In the genomic region with DNA sequence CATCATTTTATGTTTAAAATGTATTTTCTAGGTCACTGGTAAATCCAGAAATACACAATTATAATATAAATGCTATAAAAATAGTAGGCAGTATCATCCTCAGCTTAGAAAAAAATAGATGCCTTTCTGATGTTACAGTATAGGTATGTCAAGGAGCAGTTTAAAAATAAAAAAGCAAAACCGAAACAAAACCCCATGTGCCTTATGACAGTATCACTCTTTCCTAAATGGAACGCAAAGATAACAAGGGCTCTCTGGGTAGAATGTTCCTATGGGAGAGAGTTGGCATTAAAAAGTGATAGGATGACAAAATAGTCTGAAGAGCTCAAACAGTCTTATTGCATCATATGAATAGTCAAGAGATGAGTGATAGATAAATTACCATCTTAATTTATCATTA, we compare ENCODE assay signal across 26 cellular contexts.
"Had no signal": no experiment of that assay in that cellular context is flagged by ENCODE, and none has a peak within 500 bp of the region (broad histone marks: within the 10 kb centered on the region; RNA-seq: fewer than 3 reads in every experiment).

No MANE protein-coding gene starts in this region.

- ATAC-seq: foreskin keratinocyte; left colon; mucosa of descending colon; natural killer cell treated with Interleukin-12 subunit alpha and Interleukin-12 subunit beta and Interleukin-15 and Interleukin-18, amount 100 ng/mL, for 72 hours; pancreas; stimulated activated memory B cell treated with anti-CD40 and anti-IgM and Interleukin-4, amounts not matched to agents 10 μg/mL and 1 μg/mL and 100 μg/mL, for 72 hours; stimulated activated naive CD8-positive, alpha-beta T cell treated with anti-CD3 and anti-CD28 coated beads, Interleukin-15, Interleukin-2, amounts not matched to agents 100 U/mL and 50 U/mL, for 24 hours had no signal

- DNase-seq: colonic mucosa; effector CD8-positive, alpha-beta T cell; foreskin keratinocyte; glutamatergic neuron; hypothalamus; immature natural killer cell; islet precursor cell; kidney glomerular epithelial cell; left colon; mesenchymal stem cell; mucosa of descending colon; naive B cell; pancreas; spleen; stimulated activated CD4-positive, alpha-beta T cell treated with anti-CD3 and anti-CD28 coated beads, Interleukin-4, amount 100 ng/mL, for 4 hours; stimulated activated naive CD8-positive, alpha-beta T cell treated with anti-CD3 and anti-CD28 coated beads, Interleukin-15, Interleukin-2, amounts not matched to agents 100 U/mL and 50 U/mL, for 24 hours; substantia nigra; testis; tibial artery had no signal

- FAIRE-seq: endothelial cell of umbilical vein had no signal

- H3K27ac ChIP-seq: colonic mucosa, esophagus muscularis mucosa, foreskin keratinocyte, neutrophil, pancreas, skin epidermis, spleen, testis, tibial artery had no signal

- H3K36me3 ChIP-seq: colonic mucosa, esophagus muscularis mucosa, neutrophil, pancreas, spleen, tibial artery had no signal

- H3K9me3 ChIP-seq: colonic mucosa, esophagus muscularis mucosa, mucosa of descending colon, neutrophil, pancreas, spleen, testis, tibial artery had no signal

- H3K27me3 ChIP-seq: colonic mucosa, esophagus muscularis mucosa, foreskin keratinocyte, neutrophil, spleen, testis, tibial artery had no signal

- H3K4me1 ChIP-seq: colonic mucosa, esophagus muscularis mucosa, foreskin keratinocyte, pancreas, spleen, testis, tibial artery had no signal

- H3K4me3 ChIP-seq: colonic mucosa, esophagus muscularis mucosa, lung, mucosa of descending colon, pancreas, skin epidermis, spleen, testis, tibial artery had no signal
